In the genomic region with DNA sequence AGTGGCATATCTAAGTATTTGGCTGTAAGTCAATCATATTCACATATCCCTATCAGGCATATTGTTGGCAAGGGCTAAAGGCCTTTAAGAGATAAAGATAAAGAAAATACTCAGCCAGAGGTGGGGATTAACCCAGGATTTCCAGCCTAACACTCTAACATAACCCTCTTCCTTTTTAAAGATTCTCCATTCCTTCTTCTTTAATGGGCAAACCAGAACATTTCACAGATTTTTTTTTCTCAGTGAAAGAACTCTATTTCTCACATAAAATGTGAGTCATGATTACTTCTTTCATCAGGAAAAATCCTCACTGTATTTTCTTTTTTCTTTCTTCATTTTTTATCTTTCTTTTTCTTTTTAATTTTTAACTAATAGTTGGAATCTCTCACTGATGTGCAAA, we compare ENCODE assay signal across 13 cellular contexts.
DNase-seq lines count a peak whose midpoint lies in the region; ATAC-seq and TF ChIP-seq lines count a peak whose summit lies in the region.
"Had no signal": no experiment of that assay in that cellular context is flagged by ENCODE, and none has a peak within 500 bp of the region (broad histone marks: within the 10 kb centered on the region; RNA-seq: fewer than 3 reads in every experiment).

No MANE protein-coding gene starts in this region.

- DNase-seq in heart right ventricle (no peak), Right ventricle myocardium inferior (ENCODE audit: missing footprints) (no peak), mammary epithelial cell (no peak), uterus (no peak), endodermal cell (no peak)
- DNase-seq: activated naive CD4-positive, alpha-beta T cell treated with Interleukin-2 at 50 U/mL for 16 hours; NCI-H187; NCI-H526 treated with DMSO at 0.1 percent for 48 hours; SHP77 had no signal

- CTCF ChIA-PET in mammary epithelial cell (lab: Charles Lee; ENCODE audit: low non-redundant PET): no interaction called here

- H3K4me2 ChIP-seq in mammary epithelial cell (ENCODE audit: insufficient read depth, low read depth, low read length): peak overlapping the region; percentile 72

- peak overlapping the region in 8 of 10 donors; percentile 18 to 75 (median 66) for H3K27ac ChIP-seq in heart right ventricle
- H3K27ac ChIP-seq in mammary epithelial cell (ENCODE audit: insufficient read depth, low read depth, low read length): peak overlapping the region; percentile 52
- H3K27ac ChIP-seq in mesodermal cell (ENCODE audit: low read depth, low read length, severe bottlenecking): peak overlapping the region; percentile 70
- H3K27ac ChIP-seq in uterus: peak overlapping the region; percentile 68 to 84
- no peak overlapping the region for H3K27ac ChIP-seq in endodermal cell (ENCODE audit: low read depth, low read length)

- H2AFZ ChIP-seq in mammary epithelial cell (ENCODE audit: low read depth, low read length): no peak overlapping the region

- peak overlapping the region; percentile 34 for H3K9ac ChIP-seq in mammary epithelial cell (ENCODE audit: insufficient read depth, low read length)
- no peak overlapping the region for H3K9ac ChIP-seq in endodermal cell (ENCODE audit: extremely low read depth, low read length, poor library complexity, severe bottlenecking)

- in situ Hi-C loops in mammary epithelial cell (cut with MboI; ENCODE audit: low sequenced_read_pairs in 2 of 2): no loop called here

- H3K9me3 Mint-ChIP-seq in endodermal cell: no peaks in the 10 kb centered on the region
- H3K9me3 Mint-ChIP-seq: natural killer cell treated with Interleukin-12 subunit alpha and Interleukin-12 subunit beta and Interleukin-15 and Interleukin-18, amount 100 ng/mL, for 72 hours had no signal

- intact Hi-C loops in heart right ventricle (cut with DNase I): no loop called here
- intact Hi-C loops in Right ventricle myocardium inferior (cut with DNase I): no loop called here
- intact Hi-C loops in mammary epithelial cell (cut with micrococcal nuclease): no loop called here
- intact Hi-C loops in uterus (cut with DNase I; ENCODE audit: low total_unique reads): no loop called here

- BruUV-seq in mammary epithelial cell (replicated peaks; lab: Mats Ljungman, UMichigan): no TSS peak

- ATAC-seq in heart right ventricle (no peak), Right ventricle myocardium inferior (no peak), GM21390 (IDR thresholded peaks at IDR 0.05; ENCODE audit: unreplicated experiment) (no peak), GM21786 (IDR thresholded peaks at IDR 0.05; ENCODE audit: unreplicated experiment) (no peak)
- ATAC-seq: natural killer cell treated with Interleukin-12 subunit alpha and Interleukin-12 subunit beta and Interleukin-15 and Interleukin-18, amount 100 ng/mL, for 72 hours had no signal

- H3K4me1 ChIP-seq in heart right ventricle: peaks cover 0 to 19% (median 17%) of the 10 kb centered on the region in 9 donors
- peaks cover 18% of the 10 kb centered on the region for H3K4me1 ChIP-seq in mammary epithelial cell (ENCODE audit: insufficient read depth, low read length)
- H3K4me1 ChIP-seq in mesodermal cell (ENCODE audit: control insufficient read depth, insufficient read depth, low read length, poor library complexity, severe bottlenecking): peaks cover 13% of the 10 kb centered on the region
- no peaks in the 10 kb centered on the region for H3K4me1 ChIP-seq in uterus
- H3K4me1 ChIP-seq in endodermal cell (ENCODE audit: control insufficient read depth, insufficient read depth, low read length): no peaks in the 10 kb centered on the region

- H3K27me3 ChIP-seq in heart right ventricle (no peaks in the 10 kb centered on the region), mammary epithelial cell (ENCODE audit: insufficient read depth, low read length) (no peaks in the 10 kb centered on the region), uterus (no peaks in the 10 kb centered on the region), endodermal cell (ENCODE audit: control insufficient read depth, insufficient read depth, low read length, poor library complexity, severe bottlenecking) (peaks cover 92% of the 10 kb centered on the region)

- TF ChIP-seq POLR2A in uterus (IDR thresholded peaks at IDR 0.05): no peak

- TF ChIP-seq CTCF in heart right ventricle (IDR thresholded peaks at IDR 0.05) (no peak), mammary epithelial cell (conservative IDR thresholded peaks at IDR 0.05 in 1 of 2, IDR thresholded peaks at IDR 0.05 in 1 of 2; ENCODE audit: extremely low read depth in 1 of 2, insufficient read depth in 1 of 2, low read depth in 1 of 2, low read length in 2 of 2) (no peak), uterus (IDR thresholded peaks at IDR 0.05) (no peak), endodermal cell (conservative IDR thresholded peaks at IDR 0.05) (no peak)

- H4K20me1 ChIP-seq in mammary epithelial cell (ENCODE audit: insufficient read depth, low read length): no peaks in the 10 kb centered on the region

- peaks cover 0 to 24% (median 0%) of the 10 kb centered on the region in 9 donors for H3K36me3 ChIP-seq in heart right ventricle
- H3K36me3 ChIP-seq in mammary epithelial cell (ENCODE audit: insufficient read depth, low read length): no peaks in the 10 kb centered on the region
- no peaks in the 10 kb centered on the region for H3K36me3 ChIP-seq in mesodermal cell (ENCODE audit: control insufficient read depth, insufficient read depth, low read length)
- no peaks in the 10 kb centered on the region for H3K36me3 ChIP-seq in uterus
- no peaks in the 10 kb centered on the region for H3K36me3 ChIP-seq in endodermal cell (ENCODE audit: control insufficient read depth, insufficient read depth, low read length)

- no peaks in the 10 kb centered on the region for H3K79me2 ChIP-seq in mammary epithelial cell (ENCODE audit: insufficient read depth, low read length)

- H3K27ac Mint-ChIP-seq in endodermal cell: no peak overlapping the region
- H3K27ac Mint-ChIP-seq: natural killer cell treated with Interleukin-12 subunit alpha and Interleukin-12 subunit beta and Interleukin-15 and Interleukin-18, amount 100 ng/mL, for 72 hours had no signal

- H3K4me3 Mint-ChIP-seq in endodermal cell: no peak overlapping the region
- H3K4me3 Mint-ChIP-seq: natural killer cell treated with Interleukin-12 subunit alpha and Interleukin-12 subunit beta and Interleukin-15 and Interleukin-18, amount 100 ng/mL, for 72 hours had no signal

- no peak overlapping the region for H3K4me3 ChIP-seq in heart right ventricle
- no peak overlapping the region for H3K4me3 ChIP-seq in mammary epithelial cell (replicated peaks in 1 of 3; ENCODE audit: insufficient read depth in 1 of 3, low read depth in 2 of 3, low read length in 3 of 3)
- H3K4me3 ChIP-seq in mesodermal cell (ENCODE audit: extremely low read depth, insufficient read depth, low read length, poor library complexity, severe bottlenecking): no peak overlapping the region
- no peak overlapping the region for H3K4me3 ChIP-seq in uterus
- H3K4me3 ChIP-seq in endodermal cell (ENCODE audit: low read length): no peak overlapping the region

- peaks cover 5% of the 10 kb centered on the region for H3K4me1 Mint-ChIP-seq in endodermal cell

- peaks cover 54% of the 10 kb centered on the region for H3K27me3 Mint-ChIP-seq in endodermal cell (ENCODE audit: insufficient read depth)

- H3K9me3 ChIP-seq in heart right ventricle: no peaks in the 10 kb centered on the region
- H3K9me3 ChIP-seq in mammary epithelial cell (replicated peaks; ENCODE audit: insufficient read depth, low read length): no peaks in the 10 kb centered on the region
- no peaks in the 10 kb centered on the region for H3K9me3 ChIP-seq in mesodermal cell (ENCODE audit: control insufficient read depth, low read length)
- H3K9me3 ChIP-seq in uterus: no peaks in the 10 kb centered on the region
- no peaks in the 10 kb centered on the region for H3K9me3 ChIP-seq in endodermal cell (ENCODE audit: control insufficient read depth, low read length)

- dilution Hi-C loops in mammary epithelial cell (cut with HindIII; ENCODE audit: low sequenced_read_pairs): no loop called here

- H3K36me3 Mint-ChIP-seq in endodermal cell (ENCODE audit: low read depth): no peaks in the 10 kb centered on the region
- H3K36me3 Mint-ChIP-seq: natural killer cell treated with Interleukin-12 subunit alpha and Interleukin-12 subunit beta and Interleukin-15 and Interleukin-18, amount 100 ng/mL, for 72 hours had no signal
